ENCODE assay signal across 28 cellular contexts in genomic region chr2:233571462-233571861, GRCh38. TPM values are rescaled to one million over a fixed set of nuclear protein-coding genes. Genes with fewer than 3 reads are reported as not detected.
A peak's percentile ranks its signal among the peaks of the same experiment; 100 is the strongest.
DNase-seq lines count a peak whose midpoint lies in the region; ATAC-seq, FAIRE-seq and TF ChIP-seq lines count a peak whose summit lies in the region.
"Had no signal": no experiment of that assay in that cellular context is flagged by ENCODE, and none has a peak within 500 bp of the region (broad histone marks: within the 10 kb centered on the region; RNA-seq: fewer than 3 reads in every experiment).

No MANE protein-coding gene starts in this region.

- DNase-seq in A549 (ENCODE audit: low read depth in 1 of 2, low spot score in 1 of 2) (no peak), GM18507 (ENCODE audit: extremely low spot score, insufficient read length, low read depth) (no peak), K562 (ENCODE audit: extremely low read depth in 1 of 4, low spot score in 3 of 4) (no peak), keratinocyte (ENCODE audit: low read depth, low spot score) (no peak), A673 (ENCODE audit: low spot score) (no peak), NCI-H345 treated with DMSO at 0.1 percent for 48 hours (lab: John Stamatoyannopoulos, UW; ENCODE audit: unreplicated experiment) (no peak), foreskin keratinocyte (no peak)
- DNase-seq: 8988T; ACHN; BE2C; C1 segment of cervical spinal cord; CD4-positive, alpha-beta memory T cell; CD4-positive, CD25-positive, alpha-beta regulatory T cell; CD8-positive, alpha-beta memory T cell; COR-L47; DMS 273 treated with DMSO at 0.1 percent for 48 hours; DMS153; DMS53; DMS79; DND-41; EL; GF-D8 had no signal

- 88% methylated on average over 2 of the region's 2 CpGs for WGBS in A549 (ENCODE audit: missing lambda C conversion rate)
- 0% methylated on average over 2 of the region's 2 CpGs for WGBS in K562 (ENCODE audit: insufficient coverage, low coverage, missing lambda C conversion rate)

- POLR2A ChIA-PET in A549 (lab: Yijun Ruan, JAX) = no interaction called here
- POLR2A ChIA-PET in K562 (lab: Yijun Ruan, JAX) = no interaction called here
- POLR2A ChIA-PET in A673 (lab: Charles Lee; ENCODE audit: low non-redundant PET) = no interaction called here

- H3K79me2 ChIP-seq in K562 (ENCODE audit: control insufficient read depth, insufficient read depth, low read length) = peaks cover under 1% of the 10 kb centered on the region; the same call in 1 of the 3 replicates
- no peaks in the 10 kb centered on the region for H3K79me2 ChIP-seq in keratinocyte (ENCODE audit: control insufficient read depth, insufficient read depth, low read length)

- H3K27me3 ChIP-seq in K562 (ENCODE audit: control insufficient read depth in 2 of 2, insufficient read depth in 2 of 2, low read length in 2 of 2) (no peaks in the 10 kb centered on the region; a peak in 1 of 5 replicates), keratinocyte (ENCODE audit: control insufficient read depth, extremely low read depth, insufficient read depth, low read length) (no peaks in the 10 kb centered on the region), A673 (replicated peaks; ENCODE audit: insufficient read depth, low read depth, low read length, poor library complexity) (no peaks in the 10 kb centered on the region), foreskin keratinocyte (no peaks in the 10 kb centered on the region)
- H3K27me3 ChIP-seq: BLaER1 had no signal

- TF ChIP-seq POLR2A in A549 (IDR thresholded peaks at IDR 0.05; ENCODE audit: low read length) (no peak), K562 (conservative IDR thresholded peaks at IDR 0.05) (no peak)

- no peak overlapping the region; a peak in 1 of 6 replicates for H3K27ac ChIP-seq in A549
- H3K27ac ChIP-seq in K562 (ENCODE audit: extremely low read depth, low read depth, low read length) = no peak overlapping the region
- no peak overlapping the region for H3K27ac ChIP-seq in keratinocyte (ENCODE audit: control insufficient read depth, insufficient read depth, low read length)
- H3K27ac ChIP-seq in A673 (ENCODE audit: low read depth, low read length, poor library complexity, severe bottlenecking) = no peak overlapping the region
- no peak overlapping the region for H3K27ac ChIP-seq in foreskin keratinocyte
- H3K27ac ChIP-seq: BLaER1 had no signal

- dilution Hi-C loops in keratinocyte (cut with MboI; ENCODE audit: extremely low pct_ligation_motif_present, low sequenced_read_pairs) = no loop called here

- ATAC-seq in A549 (no peak), K562 (no peak), foreskin keratinocyte (no peak)

- no peak overlapping the region for H3K4me2 ChIP-seq in A549
- H3K4me2 ChIP-seq in K562 (ENCODE audit: insufficient read depth, low read length) = no peak overlapping the region
- H3K4me2 ChIP-seq in keratinocyte (ENCODE audit: control insufficient read depth, extremely low read depth, insufficient read depth, low read depth, low read length) = no peak overlapping the region
- H3K4me2 ChIP-seq: BLaER1 had no signal

- H3K4me3 ChIP-seq in A549 (no peak overlapping the region), K562 (no peak overlapping the region), keratinocyte (ENCODE audit: control insufficient read depth in 2 of 3, extremely low read depth in 1 of 3, insufficient read depth in 2 of 3, low read depth in 1 of 3, low read length in 3 of 3) (no peak overlapping the region), A673 (ENCODE audit: low read depth, low read length, poor library complexity, severe bottlenecking) (no peak overlapping the region)
- H3K4me3 ChIP-seq: BLaER1 had no signal

- H3K4me1 ChIP-seq in A549 (no peaks in the 10 kb centered on the region), K562 (replicated peaks in 1 of 2; ENCODE audit: control insufficient read depth in 2 of 2, insufficient read depth in 2 of 2, low read length in 2 of 2) (no peaks in the 10 kb centered on the region; a peak in 1 of 5 replicates), keratinocyte (ENCODE audit: control insufficient read depth, extremely low read depth, insufficient read depth, low read length) (no peaks in the 10 kb centered on the region), A673 (ENCODE audit: insufficient read depth, low read length, poor library complexity, severe bottlenecking) (no peaks in the 10 kb centered on the region), foreskin keratinocyte (no peaks in the 10 kb centered on the region)
- H3K4me1 ChIP-seq: BE2C, BLaER1 had no signal

- H3K9me1 ChIP-seq in K562 (ENCODE audit: control insufficient read depth, insufficient read depth, low read length) (no peaks in the 10 kb centered on the region), keratinocyte (ENCODE audit: control insufficient read depth, extremely low read depth, insufficient read depth, low read length) (no peaks in the 10 kb centered on the region)

- H3K36me3 ChIP-seq in K562 (ENCODE audit: control insufficient read depth, insufficient read depth, low read length) (no peaks in the 10 kb centered on the region), keratinocyte (ENCODE audit: control insufficient read depth in 2 of 2, extremely low read depth in 1 of 2, insufficient read depth in 2 of 2, low read length in 2 of 2) (no peaks in the 10 kb centered on the region), A673 (ENCODE audit: insufficient read depth, low read length, poor library complexity, severe bottlenecking) (no peaks in the 10 kb centered on the region)
- H3K36me3 ChIP-seq: BE2C, BLaER1 had no signal

- H2AFZ ChIP-seq in K562 (ENCODE audit: low read depth, low read length) (no peak overlapping the region), keratinocyte (ENCODE audit: control insufficient read depth, low read length) (no peak overlapping the region)

- FAIRE-seq in A549 (lab: Jason Lieb, UNC) = no peak
- peak; percentile 12 for FAIRE-seq in GM18507 (lab: Jason Lieb, UNC)
- no peak for FAIRE-seq in K562 (lab: Jason Lieb, UNC)
- FAIRE-seq in keratinocyte (lab: Jason Lieb, UNC) = peak; percentile 5
- FAIRE-seq: A204.1, G401.6, GM12891 had no signal

- no peak for TF ChIP-seq CTCF in A549 (IDR thresholded peaks at IDR 0.05)
- no peak for TF ChIP-seq CTCF in K562 (IDR thresholded peaks at IDR 0.05 in 2 of 3, conservative IDR thresholded peaks at IDR 0.05 in 1 of 3; ENCODE audit: insufficient read depth in 2 of 3, low read depth in 1 of 3, low read length in 3 of 3)
- no peak for TF ChIP-seq CTCF in keratinocyte (optimal IDR thresholded peaks at IDR 0.05 in 1 of 3, IDR thresholded peaks at IDR 0.05 in 1 of 3, conservative IDR thresholded peaks at IDR 0.05 in 1 of 3; ENCODE audit: extremely low read depth in 1 of 3, insufficient read depth in 2 of 3, low read length in 3 of 3)
- TF ChIP-seq CTCF in A673 (conservative IDR thresholded peaks at IDR 0.05; ENCODE audit: low read depth, low read length) = no peak
- no peak for TF ChIP-seq CTCF in foreskin keratinocyte (conservative IDR thresholded peaks at IDR 0.05)

- H3K9ac ChIP-seq in K562 (ENCODE audit: insufficient read depth in 1 of 2, low read depth in 2 of 2, low read length in 2 of 2) = no peak overlapping the region
- H3K9ac ChIP-seq in keratinocyte (ENCODE audit: control insufficient read depth, extremely low read depth, insufficient read depth, low read length) = no peak overlapping the region
- H3K9ac ChIP-seq: BLaER1 had no signal

- H4K20me1 ChIP-seq in K562 (replicated peaks; ENCODE audit: control insufficient read depth, insufficient read depth, low read length) = no peaks in the 10 kb centered on the region
- H4K20me1 ChIP-seq in keratinocyte (ENCODE audit: control insufficient read depth, extremely low read depth, insufficient read depth, low read length) = no peaks in the 10 kb centered on the region
- H4K20me1 ChIP-seq: BLaER1 had no signal

- intact Hi-C loops in K562 (cut with micrococcal nuclease) (no loop called here), A673 (cut with micrococcal nuclease; ENCODE audit: unreplicated experiment) (no loop called here)

- BruUV-seq in K562 (replicated peaks; lab: Mats Ljungman, UMichigan) (no TSS peak), A673 (replicated peaks; lab: Mats Ljungman, UMichigan) (no TSS peak)

- H3K9me3 ChIP-seq in A549 = peaks cover 20% of the 10 kb centered on the region
- no peaks in the 10 kb centered on the region for H3K9me3 ChIP-seq in K562 (replicated peaks; ENCODE audit: control insufficient read depth, insufficient read depth, low read depth, low read length)
- no peaks in the 10 kb centered on the region for H3K9me3 ChIP-seq in keratinocyte (ENCODE audit: control insufficient read depth, low read depth, low read length)
- no peaks in the 10 kb centered on the region for H3K9me3 ChIP-seq in A673 (ENCODE audit: low read depth, low read length, poor library complexity, severe bottlenecking)
- H3K9me3 ChIP-seq: BE2C had no signal

- CTCF ChIA-PET in A549 (lab: Yijun Ruan, JAX) (no interaction called here), K562 (lab: Yijun Ruan, JAX; ENCODE audit: low intra/inter-chr PET ratio) (interaction anchor here (0.6 kb wide), 1 partner anchor 20 kb away, joined by 3 read pairs; no protein-coding TSS in a partner anchor), A673 (lab: Charles Lee) (no interaction called here)

- TF ChIP-seq EP300 in A549 (IDR thresholded peaks at IDR 0.05) = no peak
- no peak for TF ChIP-seq EP300 in K562 (IDR thresholded peaks at IDR 0.05; ENCODE audit: low read length)

- TF ChIP-seq RAD21 in A549 (conservative IDR thresholded peaks at IDR 0.05 in 1 of 2, IDR thresholded peaks at IDR 0.05 in 1 of 2) (no peak), K562 (CRISPR knock-in tag; conservative IDR thresholded peaks at IDR 0.05 in 1 of 2, IDR thresholded peaks at IDR 0.05 in 1 of 2) (no peak)

- in situ Hi-C loops in K562 (cut with MboI) = no loop called here

RNA-seq across cellular contexts. Expression of gene USP40, which starts 4.9 kb away (rescaled TPM):
- 57.0 and 65.3 TPM in 2 replicates for polyA plus RNA-seq in A549 (2011; rRNA removed)
- 47.7 and 49.2 TPM in 2 replicates for polyA plus RNA-seq in A549 (2012; cell fraction: cytosol; rRNA removed)
- 138 and 139 TPM in 2 replicates for polyA plus RNA-seq in A549 (2012; cell fraction: nucleus; rRNA removed)
- polyA plus RNA-seq in A549 (2017; fragmentation: RNase III; extraction: RNeasy Plus Mini Kit Qiagen cat#74134 plus additional on column Dnase treatment) = 22.9 to 24.6 TPM (median 24.5 TPM) in 3 replicates
- polyA minus RNA-seq in A549 (2011; rRNA and poly(A)+ RNA removed) = 60.3 and 61.7 TPM in 2 replicates
- total RNA-seq in K562 (2011; cell fraction: chromatin; rRNA removed; ENCODE audit: low replicate concordance) = 44.7 and 124 TPM in 2 replicates
- total RNA-seq in K562 (2011; cell fraction: nucleolus; rRNA removed) = 12.0 and 15.0 TPM in 2 replicates
- total RNA-seq in K562 (2011; cell fraction: nucleoplasm; rRNA removed) = 32.2 and 35.7 TPM in 2 replicates
- total RNA-seq in K562 (2014; rRNA removed) = 8.5 and 11.3 TPM in 2 replicates
- 12.8 and 14.8 TPM in 2 replicates for total RNA-seq in K562 (2014; rRNA removed; fragmentation: Illumina TruSeq; extraction: Trizol)
- total RNA-seq in K562 (2015; rRNA removed; fragmentation: Illumina TruSeq; extraction: Trizol) = 12.2 and 12.8 TPM in 2 replicates
- 12.9 and 13.1 TPM in 2 replicates for total RNA-seq in K562 (2021)
- 15.0 TPM in 2 replicates for polyA plus RNA-seq in K562 (2011; rRNA removed)
- polyA plus RNA-seq in K562 (2011; cell fraction: cytosol; rRNA removed) = 11.5 and 15.8 TPM in 2 replicates
- polyA plus RNA-seq in K562 (2011; cell fraction: nucleus; rRNA removed) = 49.5 and 56.9 TPM in 2 replicates
- polyA plus RNA-seq in K562 (2012) = 9.3 and 14.8 TPM in 2 replicates
- 9.3 and 10.6 TPM in 2 replicates for polyA plus RNA-seq in K562 (2014; fragmentation: Illumina TruSeq; extraction: Trizol)
- polyA plus RNA-seq in K562 (2014; fragmentation: Nextera tagmentation; extraction: Ambion mirVana) = 1 to 10 TPM; 5.5 to 7.9 TPM
- 9.0 and 9.3 TPM in 2 replicates for polyA plus RNA-seq in K562 (2014; rRNA removed)
- 33.1 and 38.1 TPM in 2 replicates for polyA minus RNA-seq in K562 (2011; rRNA and poly(A)+ RNA removed)
- polyA minus RNA-seq in K562 (2011; cell fraction: cytosol; rRNA and poly(A)+ RNA removed) = 7.1 and 8.9 TPM in 2 replicates
- 21.0 and 39.4 TPM in 2 replicates for polyA minus RNA-seq in K562 (2011; cell fraction: nucleus; rRNA and poly(A)+ RNA removed)
- 30.6 to 44.1 TPM (median 37.3 TPM) in 3 replicates for polyA plus RNA-seq in keratinocyte
- polyA plus RNA-seq in keratinocyte (2011; ENCODE audit: low read depth) = 31.2 TPM
- 34.5 and 38.4 TPM in 2 replicates for polyA plus RNA-seq in keratinocyte (2011; cell fraction: cytosol; rRNA removed)
- 78.4 and 98.0 TPM in 2 replicates for polyA plus RNA-seq in keratinocyte (2011; cell fraction: nucleus; rRNA removed)
- polyA plus RNA-seq in keratinocyte (2012; ENCODE audit: low replicate concordance) = 14.0 and 30.3 TPM in 2 replicates
- 52.2 to 68.8 TPM (median 53.0 TPM) in 3 replicates for polyA minus RNA-seq in keratinocyte
- 31.3 TPM for polyA minus RNA-seq in keratinocyte (2011; cell fraction: cytosol; rRNA and poly(A)+ RNA removed)
- polyA minus RNA-seq in keratinocyte (2011; cell fraction: nucleus; rRNA and poly(A)+ RNA removed) = 36.2 and 77.2 TPM in 2 replicates
- 29.6 and 35.6 TPM in 2 replicates for total RNA-seq in A673 (2021)
- total RNA-seq in foreskin keratinocyte = 35.8 and 46.1 TPM in 2 replicates
- 25.0 and 25.7 TPM in 2 replicates for polyA plus RNA-seq in foreskin keratinocyte

RNA-seq across cellular contexts. Expression of gene UGT1A8, which starts 46.0 kb away (rescaled TPM):
- polyA plus RNA-seq in A549 (2011; rRNA removed) = 0.12 and 0.22 TPM in 2 replicates
- polyA plus RNA-seq in A549 (2012; cell fraction: cytosol; rRNA removed) = 0.07 and 0.08 TPM in 2 replicates
- polyA plus RNA-seq in A549 (2012; cell fraction: nucleus; rRNA removed) = 0.07 TPM in 1 of 2 replicates, not detected in the other
- 0.05 to 0.25 TPM in 2 of 3 replicates, not detected in the other for polyA plus RNA-seq in A549 (2017; fragmentation: RNase III; extraction: RNeasy Plus Mini Kit Qiagen cat#74134 plus additional on column Dnase treatment)
- polyA minus RNA-seq in A549 (2011; rRNA and poly(A)+ RNA removed) = 0.37 TPM in 1 of 2 replicates, not detected in the other
- 0.23 and 0.39 TPM in 2 replicates for total RNA-seq in K562 (2011; cell fraction: chromatin; rRNA removed; ENCODE audit: low replicate concordance)
- total RNA-seq in K562 (2011; cell fraction: nucleolus; rRNA removed) = 0.26 TPM in 1 of 2 replicates, not detected in the other
- total RNA-seq in K562 (2011; cell fraction: nucleoplasm; rRNA removed) = 0.22 TPM in 1 of 2 replicates, not detected in the other
- total RNA-seq in K562 (2014; rRNA removed) = not detected in 2 replicates
- total RNA-seq in K562 (2014; rRNA removed; fragmentation: Illumina TruSeq; extraction: Trizol) = not detected in 2 replicates
- 0.04 TPM in 1 of 2 replicates, not detected in the other for total RNA-seq in K562 (2015; rRNA removed; fragmentation: Illumina TruSeq; extraction: Trizol)
- not detected in 2 replicates for total RNA-seq in K562 (2021)
- not detected in 2 replicates for polyA plus RNA-seq in K562 (2011; rRNA removed)
- not detected in 2 replicates for polyA plus RNA-seq in K562 (2011; cell fraction: cytosol; rRNA removed)
- not detected in 2 replicates for polyA plus RNA-seq in K562 (2011; cell fraction: nucleus; rRNA removed)
- polyA plus RNA-seq in K562 (2012) = not detected in 2 replicates
- not detected in 2 replicates for polyA plus RNA-seq in K562 (2014; fragmentation: Illumina TruSeq; extraction: Trizol)
- polyA plus RNA-seq in K562 (2014; fragmentation: Nextera tagmentation; extraction: Ambion mirVana) = not detected
- not detected in 2 replicates for polyA plus RNA-seq in K562 (2014; rRNA removed)
- 0.06 TPM in 1 of 2 replicates, not detected in the other for polyA minus RNA-seq in K562 (2011; rRNA and poly(A)+ RNA removed)
- polyA minus RNA-seq in K562 (2011; cell fraction: cytosol; rRNA and poly(A)+ RNA removed) = not detected in 2 replicates
- not detected in 2 replicates for polyA minus RNA-seq in K562 (2011; cell fraction: nucleus; rRNA and poly(A)+ RNA removed)
- 0.41 to 0.64 TPM (median 0.63 TPM) in 3 replicates for polyA plus RNA-seq in keratinocyte
- not detected for polyA plus RNA-seq in keratinocyte (2011; ENCODE audit: low read depth)
- polyA plus RNA-seq in keratinocyte (2011; cell fraction: cytosol; rRNA removed) = 0.45 and 1.3 TPM in 2 replicates
- 0.16 and 0.19 TPM in 2 replicates for polyA plus RNA-seq in keratinocyte (2011; cell fraction: nucleus; rRNA removed)
- polyA plus RNA-seq in keratinocyte (2012; ENCODE audit: low replicate concordance) = 0.29 and 0.51 TPM in 2 replicates
- 0.26 TPM in 1 of 3 replicates, not detected in the others for polyA minus RNA-seq in keratinocyte
- not detected for polyA minus RNA-seq in keratinocyte (2011; cell fraction: cytosol; rRNA and poly(A)+ RNA removed)
- polyA minus RNA-seq in keratinocyte (2011; cell fraction: nucleus; rRNA and poly(A)+ RNA removed) = 0.31 TPM in 1 of 2 replicates, not detected in the other
- not detected in 2 replicates for total RNA-seq in A673 (2021)
- total RNA-seq in foreskin keratinocyte = not detected in 2 replicates
- not detected in 2 replicates for polyA plus RNA-seq in foreskin keratinocyte
- total RNA-seq: CD4-positive, alpha-beta memory T cell; CD4-positive, CD25-positive, alpha-beta regulatory T cell; CD8-positive, alpha-beta memory T cell had no signal
- polyA plus RNA-seq: AG04450; CD14-positive monocyte; CD4-positive, alpha-beta memory T cell; CD4-positive, CD25-positive, alpha-beta regulatory T cell; CD8-positive, alpha-beta memory T cell had no signal

Comparison
In these comparisons a context has a peak if more than half of its experiments do, and no peak if none do; other contexts are left out.
1. Of the 35 proteins assayed by ChIP-seq in both K562 and A549: peak only in K562: none; only in A549: MAFK; in both: none; in neither: 34.